ENCODE assay signal across 8 cellular contexts in the genomic region with DNA sequence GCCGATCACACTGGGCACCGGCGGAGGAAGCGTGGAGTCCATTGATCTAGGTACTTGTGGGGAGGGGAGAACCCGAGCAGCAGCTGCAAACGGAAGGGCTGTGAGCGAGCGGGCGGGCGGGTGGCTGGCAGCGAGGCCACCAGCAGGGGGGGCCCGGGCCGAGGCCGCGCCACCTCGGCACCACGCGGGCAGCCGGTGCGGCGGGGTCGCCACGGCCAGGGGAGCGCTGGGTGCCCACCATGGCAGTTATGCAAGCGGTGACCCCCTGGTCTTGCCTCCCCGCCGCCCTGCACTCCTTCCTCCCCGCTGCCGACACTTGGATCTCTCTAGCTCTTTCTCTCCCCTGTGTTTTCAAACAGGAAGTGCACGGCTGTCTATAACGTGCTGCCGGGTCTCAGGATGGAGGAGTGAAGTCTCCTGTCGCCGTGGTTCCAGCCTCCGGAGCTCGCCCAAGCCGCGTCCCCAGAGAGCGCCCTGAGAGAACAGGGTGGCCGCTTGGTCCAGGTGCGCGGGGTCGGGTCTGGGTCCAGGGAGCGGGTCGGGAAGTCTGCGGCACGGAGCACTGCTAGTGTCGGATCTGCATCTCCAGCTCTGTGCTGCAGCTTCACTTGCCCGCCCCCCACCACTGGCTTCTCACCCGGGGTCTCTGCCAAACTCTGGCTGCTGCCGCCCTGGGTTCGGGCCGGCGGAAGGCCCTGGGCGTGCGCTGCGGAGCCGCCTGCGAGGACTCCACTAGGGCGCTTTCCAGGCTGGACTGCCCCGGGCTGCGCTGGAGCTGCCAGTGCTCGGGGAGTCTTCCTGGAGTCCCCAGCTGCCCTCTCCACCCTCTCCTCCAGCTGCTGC. TPM values are rescaled to one million over a fixed set of nuclear protein-coding genes. Genes with fewer than 3 reads are reported as not detected.
A peak's percentile ranks its signal among the peaks of the same experiment; 100 is the strongest.
DNase-seq lines count a peak whose midpoint lies in the region; ATAC-seq, FAIRE-seq and TF ChIP-seq lines count a peak whose summit lies in the region.

No MANE protein-coding gene starts in this region.

- H2AFZ ChIP-seq in HepG2 (ENCODE audit: low read length), result no peak overlapping the region

- H3K27me3 ChIP-seq in HepG2 (ENCODE audit: control insufficient read depth in 1 of 2, insufficient read depth in 2 of 2, low read length in 2 of 2), result no peaks in the 10 kb centered on the region

- in situ Hi-C loops in HepG2 (cut with HindIII; ENCODE audit: extremely low pct_ligation_motif_present, low pct_unique_long_range_greater_than_20kb), result no loop called here

- H3K4me2 ChIP-seq in HepG2 (ENCODE audit: low read depth, low read length), result peak overlapping the region; percentile 68

- H3K36me3 ChIP-seq in HepG2 (replicated peaks in 1 of 2; ENCODE audit: control insufficient read depth in 1 of 2, insufficient read depth in 2 of 2, low read length in 2 of 2), result peaks cover 0 to 38% of the 10 kb centered on the region in 2 experiments

- ATAC-seq in HG02938 (IDR thresholded peaks at IDR 0.05; ENCODE audit: unreplicated experiment) (peak; percentile 78), HepG2 (peak; percentile 93)

- 58% methylated on average over 26 of the region's 63 CpGs for WGBS in HepG2 (ENCODE audit: low lambda C conversion rate)

- H3K79me2 ChIP-seq in HepG2 (ENCODE audit: insufficient read depth, low read length), result peaks cover 57% of the 10 kb centered on the region

- peak; percentile 68; the same call in 1 of the 2 replicates for TF ChIP-seq CTCF in HepG2 (CRISPR knock-in tag; IDR thresholded peaks at IDR 0.05)

- FAIRE-seq in HepG2 (lab: Jason Lieb, UNC), result no peak

- intact Hi-C loops in HepG2 (cut with micrococcal nuclease; ENCODE audit: unreplicated experiment), result loop anchor here (2.0 kb wide), 1 partner anchor 143 kb away; no protein-coding TSS in a partner anchor

- TF ChIP-seq EP300 in HepG2 (IDR thresholded peaks at IDR 0.05; ENCODE audit: low read depth in 2 of 2, low read length in 2 of 2), result no peak
- TF ChIP-seq EP300 in HepG2 (CRISPR knock-in tag; IDR thresholded peaks at IDR 0.05; ENCODE audit: borderline replicate concordance), result no peak

- CTCF ChIA-PET in HepG2 (lab: Yijun Ruan, JAX; ENCODE audit: low intra/inter-chr PET ratio, low total read pairs), result interaction anchor here (1.8 kb wide), 1 partner anchor 144 kb away, joined by 9 read pairs; no protein-coding TSS in a partner anchor

- DNase-seq in SIG-M5 treated with dmso at 0.1 percent for 504 hours (lab: John Stamatoyannopoulos, UW; ENCODE audit: unreplicated experiment) (peak; percentile 75), SIG-M5 (lab: John Stamatoyannopoulos, UW) (no peak), NCI-H2196 (lab: John Stamatoyannopoulos, UW; ENCODE audit: unreplicated experiment) (peak; percentile 63), HepG2 (ENCODE audit: low spot score) (no peak)
- peak; percentile 63 to 68 for DNase-seq in activated CD4-positive, alpha-beta T cell treated with anti-CD3 and anti-CD28 coated beads for 24 hours (ENCODE audit: low read depth in 2 of 2)
- DNase-seq in stimulated activated CD4-positive, alpha-beta T cell treated with anti-CD3 and anti-CD28 coated beads, Interleukin-4, amount 100 ng/mL, for 4 hours, result peak; percentile 79

- peak overlapping the region; percentile 55 to 73 (median 60) for H3K4me3 ChIP-seq in HepG2 (replicated peaks in 1 of 3; ENCODE audit: insufficient read depth in 1 of 3, low read depth in 2 of 3, low read length in 3 of 3)

- no peak; a peak in 1 of 4 replicates for TF ChIP-seq POLR2A in HepG2 (IDR thresholded peaks at IDR 0.05; ENCODE audit: insufficient read depth in 1 of 2, low read depth in 2 of 2, low read length in 2 of 2)

- TF ChIP-seq RAD21 in HepG2 (CRISPR knock-in tag; IDR thresholded peaks at IDR 0.05), result peak; percentile 70

- H3K4me1 ChIP-seq in HepG2 (ENCODE audit: insufficient read depth, low read length), result peaks cover 64% of the 10 kb centered on the region

- POLR2A ChIA-PET in HepG2 (lab: Yijun Ruan, JAX), result interaction anchor here (0.9 to 5.9 kb wide), 5 partner anchors 10 to 35 kb away, joined by 3 to 38 read pairs (median 4); partner anchors contain the start of gene LRRC8D

- no peaks in the 10 kb centered on the region for H3K9me3 ChIP-seq in HepG2 (ENCODE audit: low read length)

- H3K27ac ChIP-seq in cingulate gyrus (ENCODE audit: low read depth, low read length), result peak overlapping the region; percentile 71
- peak overlapping the region; percentile 75 for H3K27ac ChIP-seq in HepG2 (ENCODE audit: extremely low read length, insufficient read depth, low read length)

- peak overlapping the region; percentile 69 for H3K9ac ChIP-seq in HepG2 (ENCODE audit: insufficient read depth, low read depth, low read length)

- H4K20me1 ChIP-seq in HepG2 (ENCODE audit: insufficient read depth, low read length), result no peaks in the 10 kb centered on the region

- no TSS peak for BruUV-seq in HepG2 (replicated peaks; lab: Mats Ljungman, UMichigan)

TF ChIP-seq in HepG2, 621 proteins besides CTCF, POLR2A, EP300 and RAD21 (continues in another document):
- peak; percentile 13; the same call in 1 of the 2 replicates for TF ChIP-seq ZNF281 (CRISPR knock-in tag; IDR thresholded peaks at IDR 0.05; ENCODE audit: borderline replicate concordance)
- TF ChIP-seq ZNF777 (CRISPR knock-in tag; IDR thresholded peaks at IDR 0.05), result 0 out of 2 replicates have a peak, but pooled peaks have one; percentile 42
- no peak for TF ChIP-seq MTA1 (CRISPR knock-in tag; IDR thresholded peaks at IDR 0.05; ENCODE audit: borderline replicate concordance)
- peak; percentile 56; the same call in 1 of the 2 replicates for TF ChIP-seq GABPB1 (CRISPR knock-in tag; IDR thresholded peaks at IDR 0.05)
- no peak for TF ChIP-seq XBP1 (CRISPR knock-in tag; IDR thresholded peaks at IDR 0.05)
- TF ChIP-seq ELF1 (CRISPR knock-in tag; IDR thresholded peaks at IDR 0.05), result 0 out of 2 replicates have a peak, but pooled peaks have one; percentile 26
- TF ChIP-seq ZNF772 (CRISPR knock-in tag; IDR thresholded peaks at IDR 0.05), result no peak
- TF ChIP-seq HMGXB4 (CRISPR knock-in tag; IDR thresholded peaks at IDR 0.05; ENCODE audit: borderline replicate concordance in 1 of 2, low read depth in 1 of 2), result peak in 1 of 2 experiments; percentile 45; a peak in 1 of 4 replicates
- peak; percentile 46 for TF ChIP-seq STAG1 (CRISPR knock-in tag; IDR thresholded peaks at IDR 0.05)

RNA-seq across cellular contexts. Expression of gene LRRC8D, which starts 22.7 kb away (rescaled TPM):
- total RNA-seq in HepG2 (2016; rRNA removed; fragmentation: Illumina TruSeq; extraction: Trizol), result 44.6 and 45.5 TPM in 2 replicates
- 8.5 and 9.3 TPM in 2 replicates for total RNA-seq in HepG2 (2016; cell fraction: cytosol; rRNA removed; fragmentation: Illumina TruSeq; extraction: Trizol; ENCODE audit: low read depth)
- total RNA-seq in HepG2 (2016; cell fraction: insoluble cytoplasmic fraction; rRNA removed; fragmentation: Illumina TruSeq; extraction: Trizol), result 43.8 and 46.2 TPM in 2 replicates
- total RNA-seq in HepG2 (2016; cell fraction: membrane; rRNA removed; fragmentation: Illumina TruSeq; extraction: Trizol), result 33.3 and 37.9 TPM in 2 replicates
- 43.7 and 45.6 TPM in 2 replicates for total RNA-seq in HepG2 (2016; cell fraction: nucleus; rRNA removed; fragmentation: Illumina TruSeq; extraction: Trizol)
- 29.9 and 30.0 TPM in 2 replicates for polyA plus RNA-seq in HepG2 (2011; rRNA removed)
- polyA plus RNA-seq in HepG2 (2011; cell fraction: cytosol; rRNA removed), result 27.1 and 30.0 TPM in 2 replicates
- polyA plus RNA-seq in HepG2 (2011; cell fraction: nucleus; rRNA removed), result 29.5 and 30.7 TPM in 2 replicates
- 26.8 and 28.6 TPM in 2 replicates for polyA plus RNA-seq in HepG2 (2012)
- 5.8 and 5.9 TPM in 2 replicates for polyA plus RNA-seq in HepG2 (2016; cell fraction: cytosol; fragmentation: Illumina TruSeq; extraction: Trizol; ENCODE audit: low read depth)
- polyA plus RNA-seq in HepG2 (2016; cell fraction: insoluble cytoplasmic fraction; fragmentation: Illumina TruSeq; extraction: Trizol; ENCODE audit: low read depth), result 47.0 and 48.7 TPM in 2 replicates
- 20.5 and 21.4 TPM in 2 replicates for polyA plus RNA-seq in HepG2 (2016; cell fraction: membrane; fragmentation: Illumina TruSeq; extraction: Trizol; ENCODE audit: low read depth)
- polyA plus RNA-seq in HepG2 (2016; cell fraction: nucleus; fragmentation: Illumina TruSeq; extraction: Trizol; ENCODE audit: insufficient read depth, low read depth), result 53.9 and 57.1 TPM in 2 replicates
- polyA minus RNA-seq in HepG2 (2011; rRNA and poly(A)+ RNA removed; ENCODE audit: low replicate concordance), result 65.8 and 107 TPM in 2 replicates
- 26.6 and 33.6 TPM in 2 replicates for polyA minus RNA-seq in HepG2 (2011; cell fraction: cytosol; rRNA and poly(A)+ RNA removed)
- 44.2 and 52.0 TPM in 2 replicates for polyA minus RNA-seq in HepG2 (2011; cell fraction: nucleus; rRNA and poly(A)+ RNA removed)

Comparison
In these comparisons a context has a peak if more than half of its experiments do, and no peak if none do; other contexts are left out.
1. DNase-seq: peak in SIG-M5 treated with dmso at 0.1 percent for 504 hours (single experiment), NCI-H2196 (single experiment), activated CD4-positive, alpha-beta T cell treated with anti-CD3 and anti-CD28 coated beads for 24 hours (2 of 2) and stimulated activated CD4-positive, alpha-beta T cell treated with anti-CD3 and anti-CD28 coated beads, Interleukin-4, amount 100 ng/mL, for 4 hours (2 of 2); none in SIG-M5 (single experiment) and HepG2 (single experiment).